8 cellular contexts compared by ENCODE assay signal in genomic region chr6:159693128-159693893, GRCh38. TPM values are rescaled to one million over a fixed set of nuclear protein-coding genes. Genes with fewer than 3 reads are reported as not detected.
DNase-seq lines count a peak whose midpoint lies in the region; ATAC-seq and TF ChIP-seq lines count a peak whose summit lies in the region.

SOD2 (minus strand) TSS chr6:159693241; CDS start chr6:159693167, 74 bp downstream.

- no peak for TF ChIP-seq CTCF in kidney epithelial cell (IDR thresholded peaks at IDR 0.05; ENCODE audit: insufficient read depth, low read length, poor library complexity, severe bottlenecking)

- H3K4me3 ChIP-seq in kidney epithelial cell (ENCODE audit: low read depth, low read length) = peak within 1 kb of the TSS; percentile 82

- no peaks in the 10 kb centered on the region for H3K36me3 ChIP-seq in kidney epithelial cell (ENCODE audit: control insufficient read depth, insufficient read depth, low read length)

- no peaks in the 10 kb centered on the region for H3K27me3 ChIP-seq in kidney epithelial cell (ENCODE audit: control insufficient read depth, insufficient read depth, low read length)

- ATAC-seq in GM19025 (IDR thresholded peaks at IDR 0.05; ENCODE audit: low read depth, unreplicated experiment) (peak; percentile 80), HG03196 (IDR thresholded peaks at IDR 0.05; ENCODE audit: unreplicated experiment) (peak; percentile 78)

- peak; percentile 91 for DNase-seq in AG20443 (ENCODE audit: low spot score)
- peak; percentile 53 to 73 for DNase-seq in NCI-H446 (lab: John Stamatoyannopoulos, UW)
- DNase-seq in activated CD4-positive, alpha-beta T cell treated with anti-CD3 and anti-CD28 coated beads for 1 hour = peak; percentile 74
- DNase-seq in cerebellum (ENCODE audit: low spot score) = peak; percentile 89
- DNase-seq in kidney epithelial cell (ENCODE audit: low read depth) = no peak
- DNase-seq in stimulated activated CD4-positive, alpha-beta T cell treated with anti-CD3 and anti-CD28 coated beads, Interleukin-15, amount 100 ng/mL, for 48 hours (ENCODE audit: low read depth in 2 of 2) = peak; percentile 72 to 74

RNA-seq across cellular contexts. Expression of gene SOD2, which starts in this region (rescaled TPM):
- 45.4 TPM for total RNA-seq in cerebellum
- total RNA-seq in kidney epithelial cell = 482 and 495 TPM in 2 replicates

Comparison
In these comparisons a context has a peak if more than half of its experiments do, and no peak if none do; other contexts are left out.
1. RNA of gene SOD2 (total RNA-seq): 482 to 495 TPM in kidney epithelial cell; 45.4 TPM in cerebellum (single experiment); every median in the first group is over 10 times any median in the second.